Comparison of ENCODE assay signal across 19 cellular contexts in the genomic region with DNA sequence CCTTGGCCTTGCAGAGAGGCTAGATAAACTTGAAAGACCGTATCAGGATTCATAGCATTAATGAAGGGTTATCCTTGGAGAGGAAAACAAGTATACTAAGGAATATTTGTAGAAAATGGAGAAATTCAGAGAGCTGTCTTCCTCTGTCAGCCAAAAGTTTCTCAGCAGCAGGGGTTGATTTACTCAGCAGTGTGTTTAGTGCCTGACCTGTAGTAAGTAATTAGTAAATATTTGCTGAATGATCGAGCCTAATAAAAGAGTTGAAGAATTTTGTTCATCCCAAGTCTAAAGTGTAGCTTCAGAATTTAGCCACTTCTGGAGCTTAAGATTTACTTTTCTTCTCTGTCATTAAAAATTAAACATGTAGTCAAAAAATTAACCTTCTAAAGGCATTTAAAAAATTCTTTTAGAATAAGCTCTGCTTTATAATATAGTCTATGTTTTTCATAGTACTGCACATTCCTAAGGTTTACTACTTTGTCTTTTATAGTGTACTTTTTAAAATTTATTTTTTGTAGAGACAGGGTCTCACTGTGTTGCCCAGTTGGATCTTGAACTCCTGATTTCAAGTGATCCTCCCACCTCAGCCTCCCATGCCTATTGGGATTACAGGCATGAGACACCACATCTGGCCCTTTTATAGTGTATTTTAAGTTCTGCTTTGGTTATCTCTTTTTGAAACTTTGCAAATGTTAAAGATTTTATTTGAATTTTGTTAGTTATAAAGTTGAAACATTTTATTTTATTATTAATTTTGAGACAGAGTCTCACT.
DNase-seq lines count a peak whose midpoint lies in the region; ATAC-seq, FAIRE-seq and TF ChIP-seq lines count a peak whose summit lies in the region.
"Had no signal": no experiment of that assay in that cellular context is flagged by ENCODE, and none has a peak within 500 bp of the region (broad histone marks: within the 10 kb centered on the region; RNA-seq: fewer than 3 reads in every experiment).

No MANE protein-coding gene starts in this region.

- no TSS peak for BruUV-seq in K562 (replicated peaks; lab: Mats Ljungman, UMichigan)

- ATAC-seq in K562 (no peak), left lobe of liver (peak; percentile 67), GM18520 (IDR thresholded peaks at IDR 0.05; ENCODE audit: unreplicated experiment) (no peak)
- ATAC-seq: A549, GM23338, HCT116 had no signal

- TF ChIP-seq POLR2A in K562 (conservative IDR thresholded peaks at IDR 0.05), result no peak

- no peak overlapping the region for H2BK120ac ChIP-seq in mesenchymal stem cell (ENCODE audit: low read depth, low read length)

- H3K79me2 ChIP-seq in K562 (ENCODE audit: control insufficient read depth, insufficient read depth, low read length), result no peaks in the 10 kb centered on the region

- in situ Hi-C loops in K562 (cut with MboI), result no loop called here

- no peak overlapping the region for H3K23ac ChIP-seq in mesenchymal stem cell (ENCODE audit: low read length in 2 of 2)

- H3K4me1 ChIP-seq in K562 (replicated peaks in 1 of 2; ENCODE audit: control insufficient read depth in 2 of 2, insufficient read depth in 2 of 2, low read length in 2 of 2), result peaks cover 0 to under 1% of the 10 kb centered on the region in 2 experiments; a peak in 1 of 5 replicates
- H3K4me1 ChIP-seq in mesenchymal stem cell (ENCODE audit: control insufficient read depth, insufficient read depth, low read depth, low read length), result no peaks in the 10 kb centered on the region
- H3K4me1 ChIP-seq: Caco-2 had no signal

- peak; percentile 18 for DNase-seq in LNCaP clone FGC (ENCODE audit: low read depth)
- no peak for DNase-seq in K562 (ENCODE audit: extremely low read depth in 1 of 4, low spot score in 3 of 4)
- no peak for DNase-seq in left lobe of liver (ENCODE audit: low spot score)
- no peak for DNase-seq in NCI-H526 treated with DMSO at 0.1 percent for 48 hours (lab: John Stamatoyannopoulos, UW)
- no peak for DNase-seq in mesenchymal stem cell
- DNase-seq in NCI-H1930 (lab: John Stamatoyannopoulos, UW), result no peak
- DNase-seq: AML-193; Caco-2; CD4-positive, alpha-beta T cell; GF-D8; H7; HFFc6; KG1 had no signal

- POLR2A ChIA-PET in K562 (lab: Yijun Ruan, JAX), result interaction anchor here (0.6 to 2.4 kb wide), 2 partner anchors 15 to 32 kb away, joined by 3 to 5 read pairs; no protein-coding TSS in a partner anchor

- no peak overlapping the region for H2BK15ac ChIP-seq in mesenchymal stem cell (ENCODE audit: low read depth, poor library complexity, severe bottlenecking)

- no peak overlapping the region for H4K8ac ChIP-seq in mesenchymal stem cell (ENCODE audit: low read length)

- H4K20me1 ChIP-seq in K562 (replicated peaks; ENCODE audit: control insufficient read depth, insufficient read depth, low read length), result no peaks in the 10 kb centered on the region

- no peaks in the 10 kb centered on the region for H3K79me1 ChIP-seq in mesenchymal stem cell (replicated peaks; ENCODE audit: low read length, poor library complexity, severe bottlenecking)

- no peak overlapping the region for H3K9ac ChIP-seq in K562 (ENCODE audit: insufficient read depth in 1 of 2, low read depth in 2 of 2, low read length in 2 of 2)
- H3K9ac ChIP-seq in mesenchymal stem cell (ENCODE audit: low read length), result no peak overlapping the region

- intact Hi-C loops in K562 (cut with micrococcal nuclease), result no loop called here

- H3K27me3 ChIP-seq in K562 (ENCODE audit: control insufficient read depth in 2 of 2, insufficient read depth in 2 of 2, low read length in 2 of 2) (no peaks in the 10 kb centered on the region), mesenchymal stem cell (ENCODE audit: control insufficient read depth in 1 of 2, insufficient read depth in 1 of 2, low read length in 2 of 2) (no peaks in the 10 kb centered on the region)

- WGBS in K562 (ENCODE audit: insufficient coverage, low coverage, missing lambda C conversion rate), result 79% methylated on average over 2 of the region's 2 CpGs
- WGBS in mesenchymal stem cell, result 98% methylated on average over 1 of the region's 2 CpGs

- H3K4me3 ChIP-seq in LNCaP clone FGC (ENCODE audit: low read depth, low read length), result no peak overlapping the region
- no peak overlapping the region for H3K4me3 ChIP-seq in K562
- no peak overlapping the region for H3K4me3 ChIP-seq in mesenchymal stem cell (ENCODE audit: insufficient read depth in 1 of 2, low read depth in 1 of 2, low read length in 2 of 2)
- H3K4me3 ChIP-seq: A549, GM23338 had no signal

- no peak for TF ChIP-seq RAD21 in K562 (CRISPR knock-in tag; conservative IDR thresholded peaks at IDR 0.05 in 1 of 2, IDR thresholded peaks at IDR 0.05 in 1 of 2)

- no peak overlapping the region for H2AK5ac ChIP-seq in mesenchymal stem cell (ENCODE audit: low read length, severe bottlenecking)

- H2BK5ac ChIP-seq in mesenchymal stem cell (ENCODE audit: low read depth, low read length, poor library complexity, severe bottlenecking), result no peak overlapping the region

- no peaks in the 10 kb centered on the region for H3K9me3 ChIP-seq in K562 (replicated peaks; ENCODE audit: control insufficient read depth, insufficient read depth, low read depth, low read length)
- H3K9me3 ChIP-seq in mesenchymal stem cell (ENCODE audit: control insufficient read depth, low read length), result no peaks in the 10 kb centered on the region
- H3K9me3 ChIP-seq: A549, Caco-2 had no signal

- H3K9me1 ChIP-seq in K562 (ENCODE audit: control insufficient read depth, insufficient read depth, low read length), result no peaks in the 10 kb centered on the region

- no peak for FAIRE-seq in K562 (lab: Jason Lieb, UNC)
- FAIRE-seq: A549, HTR-8/SVneo had no signal

- H2AFZ ChIP-seq in K562 (ENCODE audit: low read depth, low read length) (no peak overlapping the region), mesenchymal stem cell (ENCODE audit: low read depth, low read length) (no peak overlapping the region)
- H2AFZ ChIP-seq: GM23338 had no signal

- H3K4ac ChIP-seq in mesenchymal stem cell (ENCODE audit: low read depth in 1 of 2, low read length in 2 of 2), result no peak overlapping the region

- H2BK12ac ChIP-seq in mesenchymal stem cell (ENCODE audit: low read length in 2 of 2), result no peak overlapping the region

- peaks cover 15% of the 10 kb centered on the region for H3K36me3 ChIP-seq in K562 (ENCODE audit: control insufficient read depth, insufficient read depth, low read length)
- peaks cover 0 to 23% of the 10 kb centered on the region in 2 experiments for H3K36me3 ChIP-seq in mesenchymal stem cell (ENCODE audit: control insufficient read depth in 1 of 2, insufficient read depth in 2 of 2, low read depth in 1 of 2, low read length in 2 of 2)

- H3K4me2 ChIP-seq in K562 (ENCODE audit: insufficient read depth, low read length), result no peak overlapping the region
- no peak overlapping the region for H3K4me2 ChIP-seq in mesenchymal stem cell (ENCODE audit: low read length, poor library complexity, severe bottlenecking)
- H3K4me2 ChIP-seq: A549, GM23338 had no signal

- no peak overlapping the region for H4K91ac ChIP-seq in mesenchymal stem cell (ENCODE audit: low read length)

- H3K18ac ChIP-seq in mesenchymal stem cell (ENCODE audit: low read depth in 1 of 2, low read length in 2 of 2), result no peak overlapping the region

- CTCF ChIA-PET in K562 (lab: Yijun Ruan, JAX; ENCODE audit: low intra/inter-chr PET ratio), result no interaction called here

- no peak for TF ChIP-seq CTCF in LNCaP clone FGC (IDR thresholded peaks at IDR 0.05; ENCODE audit: control insufficient read depth, extremely low read depth, insufficient read depth)
- no peak for TF ChIP-seq CTCF in K562 (IDR thresholded peaks at IDR 0.05 in 2 of 3, conservative IDR thresholded peaks at IDR 0.05 in 1 of 3; ENCODE audit: insufficient read depth in 2 of 3, low read depth in 1 of 3, low read length in 3 of 3)

- TF ChIP-seq EP300 in K562 (IDR thresholded peaks at IDR 0.05; ENCODE audit: low read length), result no peak

- H3K27ac ChIP-seq in K562 (ENCODE audit: extremely low read depth, low read depth, low read length), result no peak overlapping the region
- no peak overlapping the region for H3K27ac ChIP-seq in mesenchymal stem cell (ENCODE audit: low read length, poor library complexity, severe bottlenecking)
- H3K27ac ChIP-seq: A549, C4-2B had no signal

- H3K14ac ChIP-seq in mesenchymal stem cell (ENCODE audit: low read length in 2 of 2), result no peak overlapping the region

TF ChIP-seq in K562, 482 proteins besides CTCF, POLR2A, EP300 and RAD21:
- TF ChIP-seq ZNF121 (CRISPR knock-in tag; conservative IDR thresholded peaks at IDR 0.05) (peak; percentile 38), RBM25 (IDR thresholded peaks at IDR 0.05; ENCODE audit: low read depth, low read length, severe bottlenecking) (peak; percentile 44), SRSF7 (optimal IDR thresholded peaks at IDR 0.05; ENCODE audit: low read depth, low read length) (peak; percentile 56), ZBTB8A (IDR thresholded peaks at IDR 0.05; ENCODE audit: partially characterized antibody) (no peak), THRAP3 (IDR thresholded peaks at IDR 0.05; ENCODE audit: borderline replicate concordance) (no peak), NBN (IDR thresholded peaks at IDR 0.05; ENCODE audit: low read depth) (no peak)
